ENCODE assay signal across 11 cellular contexts in the genomic region with DNA sequence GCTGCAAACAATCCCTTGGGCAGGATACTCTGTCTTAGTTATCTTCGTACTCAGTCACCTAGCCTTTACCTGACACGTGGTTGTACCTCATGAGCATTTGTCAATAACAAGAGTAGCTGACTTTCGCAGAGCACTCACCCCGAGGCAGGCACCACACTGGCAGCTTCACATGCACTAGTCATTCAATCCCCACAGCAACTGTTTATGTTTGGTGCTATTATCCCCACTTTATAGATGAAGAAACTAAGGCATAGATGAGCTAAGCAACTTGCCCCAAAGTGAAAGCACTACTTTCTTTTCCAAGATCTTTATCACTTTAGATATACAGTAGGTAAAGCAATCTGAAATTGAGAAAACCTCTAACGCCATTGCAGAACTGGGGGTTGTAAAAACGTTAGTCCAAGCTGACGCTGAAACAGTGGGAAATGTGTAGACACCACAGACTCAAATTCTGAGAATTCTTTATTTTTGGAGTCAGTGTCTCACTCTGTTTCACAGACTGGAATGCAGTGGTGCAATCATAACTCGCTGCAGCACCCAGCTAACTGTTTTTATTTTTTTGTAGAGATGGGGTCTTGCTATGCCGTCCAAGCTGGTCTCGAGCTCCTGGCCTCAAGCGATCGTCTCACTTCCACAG.
DNase-seq lines count a peak whose midpoint lies in the region; ATAC-seq and TF ChIP-seq lines count a peak whose summit lies in the region.
"Had no signal": no experiment of that assay in that cellular context is flagged by ENCODE, and none has a peak within 500 bp of the region (broad histone marks: within the 10 kb centered on the region; RNA-seq: fewer than 3 reads in every experiment).

No MANE protein-coding gene starts in this region.

- H3K9me3 Mint-ChIP-seq in natural killer cell = no peaks in the 10 kb centered on the region

- H3K4me1 Mint-ChIP-seq in natural killer cell = peaks cover 33 to 34% of the 10 kb centered on the region in 2 donors

- DNase-seq in stimulated activated CD4-positive, alpha-beta T cell treated with anti-CD3 and anti-CD28 coated beads, Interleukin-2, amount 100 ng/mL, for 24 hours = peak; percentile 41 to 47
- no peak for DNase-seq in stimulated activated CD4-positive, alpha-beta T cell treated with anti-CD3 and anti-CD28 coated beads, Interleukin-12 subunit alpha, Interleukin-12 subunit beta, amount 100 ng/mL, for 4 hours
- DNase-seq in astrocyte of the hippocampus (ENCODE audit: low read depth, low spot score) (peak; percentile 40), natural killer cell (no peak), HuH-7 (ENCODE audit: low spot score) (no peak), SIG-M5 (lab: John Stamatoyannopoulos, UW) (no peak), NCI-H446 (lab: John Stamatoyannopoulos, UW) (no peak)
- DNase-seq: COR-L47, NCI-H1436, T1000 had no signal

- peak overlapping the region; percentile 74 to 88 for H3K27ac Mint-ChIP-seq in natural killer cell

- H3K4me3 Mint-ChIP-seq in natural killer cell = peak overlapping the region; percentile 32

- TF ChIP-seq CTCF in natural killer cell (IDR thresholded peaks at IDR 0.05) = no peak

- no peaks in the 10 kb centered on the region for H3K27me3 Mint-ChIP-seq in natural killer cell (ENCODE audit: low read depth in 2 of 2)

- intact Hi-C loops in natural killer cell (cut with micrococcal nuclease) = loop anchor here (10.0 kb wide), 1 partner anchor 444 kb away; the partner anchor contains the start of gene FOXO1

- ATAC-seq in natural killer cell (peak; percentile 30 to 57 (median 54)), GM21619 (IDR thresholded peaks at IDR 0.05; ENCODE audit: unreplicated experiment) (no peak)

- H3K36me3 Mint-ChIP-seq in natural killer cell = no peaks in the 10 kb centered on the region

Comparison
In these comparisons a context has a peak if more than half of its experiments do, and no peak if none do; other contexts are left out.
1. DNase-seq: peak in stimulated activated CD4-positive, alpha-beta T cell treated with anti-CD3 and anti-CD28 coated beads, Interleukin-2, amount 100 ng/mL, for 24 hours (2 of 2) and astrocyte of the hippocampus (single experiment); none in stimulated activated CD4-positive, alpha-beta T cell treated with anti-CD3 and anti-CD28 coated beads, Interleukin-12 subunit alpha, Interleukin-12 subunit beta, amount 100 ng/mL, for 4 hours (single experiment), natural killer cell (single experiment), HuH-7 (single experiment), SIG-M5 (single experiment) and NCI-H446 (0 of 2).